22 cellular contexts compared by ENCODE assay signal in the genomic region with DNA sequence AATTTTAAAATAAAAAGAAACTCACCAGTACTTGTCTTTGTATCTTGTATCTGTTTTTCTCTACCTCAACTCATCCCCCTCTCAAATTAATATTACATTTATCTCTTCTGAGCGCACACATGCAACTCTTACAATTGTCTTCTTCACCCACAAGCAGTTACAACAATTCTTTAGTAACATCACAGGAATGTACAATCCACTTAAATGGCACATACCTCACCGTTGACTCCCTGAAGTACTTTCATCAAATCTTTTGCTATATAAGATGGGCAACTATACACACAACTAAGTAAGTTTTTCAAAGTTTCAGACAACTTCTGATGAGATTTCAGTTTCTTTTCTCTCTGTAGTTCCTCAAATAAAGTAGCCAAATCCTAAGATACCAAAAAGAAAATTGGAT. TPM values are rescaled to one million over a fixed set of nuclear protein-coding genes. Genes with fewer than 3 reads are reported as not detected.
DNase-seq lines count a peak whose midpoint lies in the region; ATAC-seq and TF ChIP-seq lines count a peak whose summit lies in the region.
"Had no signal": no experiment of that assay in that cellular context is flagged by ENCODE, and none has a peak within 500 bp of the region (broad histone marks: within the 10 kb centered on the region; RNA-seq: fewer than 3 reads in every experiment).

No MANE protein-coding gene starts in this region.

- no peak overlapping the region for H3K27ac ChIP-seq in heart right ventricle
- H3K27ac ChIP-seq: BLaER1, epithelial cell of prostate, thyroid gland had no signal

- H3K27me3 Mint-ChIP-seq in activated CD4-positive, alpha-beta T cell treated with anti-CD3 and anti-CD28 coated beads, Interleukin-2, amount 10 ng/mL, durations not matched to agents 7 days and 5 days: no peaks in the 10 kb centered on the region
- H3K27me3 Mint-ChIP-seq: activated B cell treated with CpG ODN at 0.5 μM for 24 hours; activated naive CD8-positive, alpha-beta T cell treated with anti-CD3 and anti-CD28 coated beads, Interleukin-2, amount 10 ng/mL, durations not matched to agents 7 days and 5 days; central memory CD8-positive, alpha-beta T cell had no signal

- WGBS in heart right ventricle, 2 donors: 47 to 55% methylated on average over 2 of the region's 2 CpGs

- H3K36me3 Mint-ChIP-seq in activated CD4-positive, alpha-beta T cell treated with anti-CD3 and anti-CD28 coated beads, Interleukin-2, amount 10 ng/mL, durations not matched to agents 7 days and 5 days (ENCODE audit: low read depth): peaks cover 46% of the 10 kb centered on the region

- H3K4me3 Mint-ChIP-seq in activated CD4-positive, alpha-beta T cell treated with anti-CD3 and anti-CD28 coated beads, Interleukin-2, amount 10 ng/mL, durations not matched to agents 7 days and 5 days: no peak overlapping the region
- H3K4me3 Mint-ChIP-seq: activated B cell treated with CpG ODN at 0.5 μM for 24 hours; activated naive CD8-positive, alpha-beta T cell treated with anti-CD3 and anti-CD28 coated beads, Interleukin-2, amount 10 ng/mL, durations not matched to agents 7 days and 5 days; central memory CD8-positive, alpha-beta T cell; nephron had no signal

- intact Hi-C loops in heart right ventricle (cut with DNase I): no loop called here

- in situ Hi-C loops in astrocyte of the spinal cord (cut with HindIII; ENCODE audit: low sequenced_read_pairs): no loop called here

- no peaks in the 10 kb centered on the region for H3K9me3 ChIP-seq in heart right ventricle
- H3K9me3 ChIP-seq: BLaER1, thyroid gland had no signal

- no peaks in the 10 kb centered on the region for H3K9me3 Mint-ChIP-seq in activated CD4-positive, alpha-beta T cell treated with anti-CD3 and anti-CD28 coated beads, Interleukin-2, amount 10 ng/mL, durations not matched to agents 7 days and 5 days
- H3K9me3 Mint-ChIP-seq: activated B cell treated with CpG ODN at 0.5 μM for 24 hours; activated naive CD8-positive, alpha-beta T cell treated with anti-CD3 and anti-CD28 coated beads, Interleukin-2, amount 10 ng/mL, durations not matched to agents 7 days and 5 days; central memory CD8-positive, alpha-beta T cell; nephron had no signal

- CTCF ChIA-PET in activated CD4-positive, alpha-beta T cell treated with anti-CD3 and anti-CD28 coated beads, Interleukin-2, amount 10 ng/mL, durations not matched to agents 7 days and 5 days (lab: Charles Lee): no interaction called here

- POLR2A ChIA-PET in activated CD4-positive, alpha-beta T cell treated with anti-CD3 and anti-CD28 coated beads, Interleukin-2, amount 10 ng/mL, durations not matched to agents 7 days and 5 days (lab: Charles Lee): no interaction called here

- H3K4me1 Mint-ChIP-seq in activated CD4-positive, alpha-beta T cell treated with anti-CD3 and anti-CD28 coated beads, Interleukin-2, amount 10 ng/mL, durations not matched to agents 7 days and 5 days: no peaks in the 10 kb centered on the region
- H3K4me1 Mint-ChIP-seq: activated B cell treated with CpG ODN at 0.5 μM for 24 hours; activated naive CD8-positive, alpha-beta T cell treated with anti-CD3 and anti-CD28 coated beads, Interleukin-2, amount 10 ng/mL, durations not matched to agents 7 days and 5 days; central memory CD8-positive, alpha-beta T cell; nephron had no signal

- ATAC-seq in heart right ventricle: no peak
- ATAC-seq: HepG2, left cardiac atrium had no signal

- no peak for TF ChIP-seq CTCF in AG09309 (IDR thresholded peaks at IDR 0.05; ENCODE audit: control insufficient read depth, insufficient read depth, low read depth, low read length, missing control alignments)
- TF ChIP-seq CTCF in astrocyte of the spinal cord (IDR thresholded peaks at IDR 0.05; ENCODE audit: low read depth, low read length): no peak
- no peak for TF ChIP-seq CTCF in heart right ventricle (IDR thresholded peaks at IDR 0.05)

- H3K27ac Mint-ChIP-seq in activated CD4-positive, alpha-beta T cell treated with anti-CD3 and anti-CD28 coated beads, Interleukin-2, amount 10 ng/mL, durations not matched to agents 7 days and 5 days: no peak overlapping the region
- H3K27ac Mint-ChIP-seq: activated B cell treated with CpG ODN at 0.5 μM for 24 hours; activated naive CD8-positive, alpha-beta T cell treated with anti-CD3 and anti-CD28 coated beads, Interleukin-2, amount 10 ng/mL, durations not matched to agents 7 days and 5 days; nephron had no signal

- H3K36me3 ChIP-seq in heart right ventricle: peaks cover 0 to 100% (median 27%) of the 10 kb centered on the region in 9 donors

- H3K4me1 ChIP-seq in heart right ventricle: peaks cover 0 to 11% (median 0%) of the 10 kb centered on the region in 9 donors
- H3K4me1 ChIP-seq: BLaER1, thyroid gland had no signal

- H3K27me3 ChIP-seq in heart right ventricle: no peaks in the 10 kb centered on the region
- H3K27me3 ChIP-seq: BLaER1, thyroid gland had no signal

- DNase-seq in AG09309 (ENCODE audit: low read depth) (peak; percentile 11), GM04503 (ENCODE audit: low read depth) (peak; percentile 25), astrocyte of the spinal cord (ENCODE audit: low read depth, low spot score) (peak; percentile 32), iris pigment epithelial cell (ENCODE audit: low read depth) (peak; percentile 87), activated gamma-delta T cell treated with Interleukin-2 at 50 U/mL for 16 hours (no peak), heart right ventricle (no peak)
- no peak for DNase-seq in activated CD4-positive, alpha-beta T cell treated with anti-CD3 and anti-CD28 coated beads, Interleukin-2, amount 10 ng/mL, durations not matched to agents 7 days and 5 days
- DNase-seq: activated B cell treated with CpG ODN at 0.5 μM for 24 hours; activated naive CD8-positive, alpha-beta T cell treated with anti-CD3 and anti-CD28 coated beads, Interleukin-2, amount 10 ng/mL, durations not matched to agents 7 days and 5 days; Calu3; left cardiac atrium; NCI-H1417; NCI-H510A treated with DMSO at 0.1 percent for 48 hours; stimulated activated CD4-positive, alpha-beta T cell treated with anti-CD3 and anti-CD28 coated beads, Interleukin-2, amount 100 ng/mL, for 24 hours; stimulated activated naive CD4-positive, alpha-beta T cell; T-helper 9 cell; thyroid gland had no signal

- no peak overlapping the region for H3K4me3 ChIP-seq in AG09309 (ENCODE audit: control insufficient read depth, low read depth, low read length)
- H3K4me3 ChIP-seq in astrocyte of the spinal cord (ENCODE audit: low read depth, low read length): no peak overlapping the region
- no peak overlapping the region for H3K4me3 ChIP-seq in heart right ventricle
- H3K4me3 ChIP-seq: BLaER1, thyroid gland had no signal

RNA-seq across cellular contexts. Expression of a gene that starts 28.3 kb away (rescaled TPM):
- 10 to 100 TPM in 7 of 10 donors, 1 to 10 TPM in 3; 7.8 to 15.5 (median 10.8) TPM for total RNA-seq in heart right ventricle
- polyA plus RNA-seq in heart right ventricle: 1 to 10 TPM; 2.2 to 3.9 TPM
- 10 to 100 TPM; 45.6 to 48.2 TPM for total RNA-seq in activated CD4-positive, alpha-beta T cell treated with anti-CD3 and anti-CD28 coated beads, Interleukin-2, amount 10 ng/mL, durations not matched to agents 7 days and 5 days

RNA-seq across cellular contexts. Expression of a gene that starts 52.2 kb away (rescaled TPM):
- total RNA-seq in heart right ventricle: 100 to 1,000 TPM in 1 of 10 donors, 10 to 100 TPM in 9; 56.4 to 107 (median 90.5) TPM
- polyA plus RNA-seq in heart right ventricle: 10 to 100 TPM; 36.7 to 47.5 TPM
- total RNA-seq in activated CD4-positive, alpha-beta T cell treated with anti-CD3 and anti-CD28 coated beads, Interleukin-2, amount 10 ng/mL, durations not matched to agents 7 days and 5 days: 100 to 1,000 TPM in 1 of 2 experiments, 10 to 100 TPM in 1; 99.5 to 107 TPM

Comparison
In these comparisons a context has a peak if more than half of its experiments do, and no peak if none do; other contexts are left out.
1. DNase-seq: peak in AG09309 (single experiment), GM04503 (single experiment), astrocyte of the spinal cord (single experiment) and iris pigment epithelial cell (single experiment); none in activated gamma-delta T cell treated with Interleukin-2 at 50 U/mL for 16 hours (single experiment), heart right ventricle (0 of 2) and activated CD4-positive, alpha-beta T cell treated with anti-CD3 and anti-CD28 coated beads, Interleukin-2, amount 10 ng/mL, durations not matched to agents 7 days and 5 days (single experiment).